ENCODE assay signal across 8 cellular contexts in genomic region chr3:183634707-183635106, GRCh38. TPM values are rescaled to one million over a fixed set of nuclear protein-coding genes. Genes with fewer than 3 reads are reported as not detected.
DNase-seq lines count a peak whose midpoint lies in the region; ATAC-seq and TF ChIP-seq lines count a peak whose summit lies in the region.

No MANE protein-coding gene starts in this region.

- TF ChIP-seq CTCF in right atrium auricular region (IDR thresholded peaks at IDR 0.05) (no peak), MCF 10A (IDR thresholded peaks at IDR 0.05; ENCODE audit: unreplicated experiment) (no peak), uterus (IDR thresholded peaks at IDR 0.05) (no peak)

- no TSS peak for BruUV-seq in MCF 10A (replicated peaks; lab: Mats Ljungman, UMichigan)

- H3K27me3 ChIP-seq in right atrium auricular region = no peaks in the 10 kb centered on the region
- no peaks in the 10 kb centered on the region for H3K27me3 ChIP-seq in muscle layer of colon (ENCODE audit: control insufficient read depth in 1 of 2, insufficient read depth in 2 of 2, low read length in 2 of 2)
- no peaks in the 10 kb centered on the region for H3K27me3 ChIP-seq in uterus

- no peak for TF ChIP-seq POLR2A in uterus (IDR thresholded peaks at IDR 0.05)

- CTCF ChIA-PET in MCF 10A (lab: Yijun Ruan, JAX) = interaction anchor here (1.2 kb wide), 1 partner anchor 13 kb away, joined by 3 read pairs; no protein-coding TSS in a partner anchor

- peak overlapping the region; percentile 61 for H3K9ac ChIP-seq in muscle layer of colon (ENCODE audit: low read length)

- ATAC-seq in GM21717 (IDR thresholded peaks at IDR 0.05; ENCODE audit: unreplicated experiment) (no peak), HG02642 (IDR thresholded peaks at IDR 0.05; ENCODE audit: poor library complexity, unreplicated experiment) (no peak)

- DNase-seq in right atrium auricular region (ENCODE audit: low spot score) (no peak), cardiac septum (ENCODE audit: low spot score) (no peak), MCF 10A (ENCODE audit: unreplicated experiment) (no peak), uterus (peak in 1 of 2 donors; percentile 19), COLO668 (lab: John Stamatoyannopoulos, UW; ENCODE audit: unreplicated experiment) (no peak)

- H3K27ac ChIP-seq in right atrium auricular region (peak overlapping the region; percentile 99 to 100), muscle layer of colon (ENCODE audit: low read depth, low read length) (peak overlapping the region; percentile 83), uterus (peak overlapping the region; percentile 95 to 100)

- no peak overlapping the region for H3K4me3 Mint-ChIP-seq in MCF 10A (ENCODE audit: unreplicated experiment)

- H3K9me3 Mint-ChIP-seq in MCF 10A (ENCODE audit: unreplicated experiment) = no peaks in the 10 kb centered on the region

- H3K27ac Mint-ChIP-seq in MCF 10A (ENCODE audit: low read depth, unreplicated experiment) = peak overlapping the region; percentile 93

- H3K4me1 ChIP-seq in right atrium auricular region (peaks cover 0 to 37% of the 10 kb centered on the region in 2 donors), muscle layer of colon (ENCODE audit: insufficient read depth, low read length) (peaks cover 16% of the 10 kb centered on the region), uterus (no peaks in the 10 kb centered on the region)

- no peaks in the 10 kb centered on the region for H3K4me1 Mint-ChIP-seq in MCF 10A (ENCODE audit: insufficient read depth, unreplicated experiment)

- intact Hi-C loops in cardiac septum (cut with DNase I) (no loop called here), MCF 10A (cut with micrococcal nuclease) (loop anchor here (10.0 kb wide), 2 partner anchors 130 to 150 kb away; no protein-coding TSS in a partner anchor), uterus (cut with DNase I; ENCODE audit: low total_unique reads) (no loop called here)

- H3K36me3 ChIP-seq in right atrium auricular region (no peaks in the 10 kb centered on the region), muscle layer of colon (ENCODE audit: insufficient read depth, low read length) (no peaks in the 10 kb centered on the region), uterus (no peaks in the 10 kb centered on the region)

- peak overlapping the region; percentile 96 to 100 for H3K4me3 ChIP-seq in right atrium auricular region
- H3K4me3 ChIP-seq in muscle layer of colon (ENCODE audit: low read depth in 1 of 2, low read length in 2 of 2) = peak overlapping the region; percentile 88 to 99
- peak overlapping the region in 1 of 2 donors; percentile 97 for H3K4me3 ChIP-seq in uterus

- POLR2A ChIA-PET in MCF 10A (lab: Yijun Ruan, JAX) = interaction anchor here (0.6 to 5.5 kb wide), 17 partner anchors 9 to 755 kb away, joined by 3 to 98 read pairs (median 4); partner anchors contain the start of genes PARL and YEATS2

- H3K36me3 Mint-ChIP-seq in MCF 10A (ENCODE audit: insufficient read depth, unreplicated experiment) = peaks cover 22% of the 10 kb centered on the region

- H3K27me3 Mint-ChIP-seq in MCF 10A (ENCODE audit: insufficient read depth, unreplicated experiment) = no peaks in the 10 kb centered on the region

- H3K9me3 ChIP-seq in right atrium auricular region (no peaks in the 10 kb centered on the region), muscle layer of colon (ENCODE audit: low read length) (no peaks in the 10 kb centered on the region), uterus (no peaks in the 10 kb centered on the region)

RNA-seq across cellular contexts. Expression of gene KLHL24, which starts 0.7 kb away (rescaled TPM):
- 100 to 1,000 TPM; 135 to 210 TPM for total RNA-seq in right atrium auricular region
- total RNA-seq in cardiac septum = 134 TPM
- 13.0 and 17.3 TPM in 2 replicates for total RNA-seq in MCF 10A (2022)
- total RNA-seq in uterus = 100 to 1,000 TPM in 3 of 4 donors, 10 to 100 TPM in 1; 69.1 to 231 (median 146) TPM
